Comparison of ENCODE assay signal across 15 cellular contexts in genomic region chr5:64331597-64332277, GRCh38.
DNase-seq lines count a peak whose midpoint lies in the region; ATAC-seq, FAIRE-seq and TF ChIP-seq lines count a peak whose summit lies in the region.
"Had no signal": no experiment of that assay in that cellular context is flagged by ENCODE, and none has a peak within 500 bp of the region (broad histone marks: within the 10 kb centered on the region; RNA-seq: fewer than 3 reads in every experiment).

No MANE protein-coding gene starts in this region.

- H3K4me3 Mint-ChIP-seq in activated T-helper 17 cell treated with anti-CD3 and anti-CD28 coated beads, Interleukin-2, amount 50 U/mL, for 72 hours: no peak overlapping the region
- H3K4me3 Mint-ChIP-seq: activated naive CD8-positive, alpha-beta T cell treated with anti-CD3 and anti-CD28 coated beads, Interleukin-2, amount 10 ng/mL, durations not matched to agents 7 days and 5 days; activated T-cell treated with anti-CD3 and anti-CD28 coated beads, Interleukin-2, amount 50 U/mL, for 4 hours had no signal

- peaks cover 0 to 9% of the 10 kb centered on the region in 2 donors for H3K4me1 ChIP-seq in kidney (ENCODE audit: control insufficient read depth in 1 of 2, insufficient read depth in 1 of 2, low read depth in 1 of 2, low read length in 2 of 2)
- H3K4me1 ChIP-seq in gastrocnemius medialis: peaks cover 16 to 18% of the 10 kb centered on the region in 2 donors
- H3K4me1 ChIP-seq: Caco-2 had no signal

- ATAC-seq in activated T-helper 17 cell treated with anti-CD3 and anti-CD28 coated beads, Interleukin-2, amount 50 U/mL, for 72 hours (replicated peaks): peak; percentile 9
- peak; percentile 95 to 98 for ATAC-seq in gastrocnemius medialis
- no peak for ATAC-seq in HG02642 (IDR thresholded peaks at IDR 0.05; ENCODE audit: poor library complexity, unreplicated experiment)
- ATAC-seq: Panc1 had no signal

- in situ Hi-C loops in gastrocnemius medialis (cut with MboI; ENCODE audit: low sequenced_read_pairs in 4 of 4): no loop called here

- intact Hi-C loops in kidney (cut with DNase I) (no loop called here), gastrocnemius medialis (cut with DNase I; ENCODE audit: low total_unique reads) (no loop called here)

- H3K36me3 ChIP-seq in kidney (ENCODE audit: control insufficient read depth in 1 of 2, insufficient read depth in 2 of 2, low read length in 2 of 2) (peaks cover 0 to 5% of the 10 kb centered on the region in 2 donors), gastrocnemius medialis (no peaks in the 10 kb centered on the region)

- FAIRE-seq in kidney (lab: Jason Lieb, UNC) (no peak), H54 (lab: Jason Lieb, UNC) (no peak)
- FAIRE-seq: GM12891 had no signal

- no peak for TF ChIP-seq CTCF in kidney (IDR thresholded peaks at IDR 0.05; ENCODE audit: borderline replicate concordance, extremely low read depth, insufficient read depth)
- no peak for TF ChIP-seq CTCF in gastrocnemius medialis (IDR thresholded peaks at IDR 0.05 in 4 of 5, conservative IDR thresholded peaks at IDR 0.05 in 1 of 5)

- no peaks in the 10 kb centered on the region for H3K36me3 Mint-ChIP-seq in activated T-helper 17 cell treated with anti-CD3 and anti-CD28 coated beads, Interleukin-2, amount 50 U/mL, for 72 hours (ENCODE audit: low read depth)
- H3K36me3 Mint-ChIP-seq: activated naive CD8-positive, alpha-beta T cell treated with anti-CD3 and anti-CD28 coated beads, Interleukin-2, amount 10 ng/mL, durations not matched to agents 7 days and 5 days had no signal

- H3K9me3 ChIP-seq in kidney (ENCODE audit: control insufficient read depth in 1 of 2, low read length in 2 of 2): peaks cover 2% of the 10 kb centered on the region in 2 donors
- no peaks in the 10 kb centered on the region for H3K9me3 ChIP-seq in gastrocnemius medialis
- H3K9me3 ChIP-seq: Caco-2 had no signal

- no peak overlapping the region for H3K9ac ChIP-seq in kidney (ENCODE audit: low read length in 2 of 2)

- no peak overlapping the region for H3K27ac Mint-ChIP-seq in activated T-helper 17 cell treated with anti-CD3 and anti-CD28 coated beads, Interleukin-2, amount 50 U/mL, for 72 hours
- H3K27ac Mint-ChIP-seq: activated naive CD8-positive, alpha-beta T cell treated with anti-CD3 and anti-CD28 coated beads, Interleukin-2, amount 10 ng/mL, durations not matched to agents 7 days and 5 days had no signal

- H3K27me3 Mint-ChIP-seq in activated T-helper 17 cell treated with anti-CD3 and anti-CD28 coated beads, Interleukin-2, amount 50 U/mL, for 72 hours: no peaks in the 10 kb centered on the region
- H3K27me3 Mint-ChIP-seq: activated naive CD8-positive, alpha-beta T cell treated with anti-CD3 and anti-CD28 coated beads, Interleukin-2, amount 10 ng/mL, durations not matched to agents 7 days and 5 days had no signal

- H3K4me3 ChIP-seq in kidney (ENCODE audit: low read length in 2 of 2): no peak overlapping the region
- no peak overlapping the region for H3K4me3 ChIP-seq in gastrocnemius medialis

- no peak for TF ChIP-seq POLR2A in gastrocnemius medialis (IDR thresholded peaks at IDR 0.05)
- TF ChIP-seq POLR2A in H54 (IDR thresholded peaks at IDR 0.05; ENCODE audit: low read depth, low read length): no peak

- H3K9me3 Mint-ChIP-seq in activated T-helper 17 cell treated with anti-CD3 and anti-CD28 coated beads, Interleukin-2, amount 50 U/mL, for 72 hours: peaks cover 8% of the 10 kb centered on the region

- no peaks in the 10 kb centered on the region for H3K27me3 ChIP-seq in gastrocnemius medialis

- DNase-seq in NCI-H1105 treated with DMSO at 0.1 percent for 48 hours (lab: John Stamatoyannopoulos, UW) (peak; percentile 49), kidney (peak; percentile 39), gastrocnemius medialis (peak; percentile 77 to 88), H54 (ENCODE audit: insufficient read length, low spot score) (no peak), GOT3 (lab: John Stamatoyannopoulos, UW) (no peak), NCI-H526 (lab: John Stamatoyannopoulos, UW) (no peak)
- DNase-seq: activated naive CD8-positive, alpha-beta T cell treated with anti-CD3 and anti-CD28 coated beads, Interleukin-2, amount 10 ng/mL, durations not matched to agents 7 days and 5 days; activated T-cell treated with anti-CD3 and anti-CD28 coated beads, Interleukin-2, amount 50 U/mL, for 4 hours; Caco-2; effector CD8-positive, alpha-beta T cell; Kasumi-1 had no signal

- H3K4me1 Mint-ChIP-seq in activated T-helper 17 cell treated with anti-CD3 and anti-CD28 coated beads, Interleukin-2, amount 50 U/mL, for 72 hours: no peaks in the 10 kb centered on the region
- H3K4me1 Mint-ChIP-seq: activated naive CD8-positive, alpha-beta T cell treated with anti-CD3 and anti-CD28 coated beads, Interleukin-2, amount 10 ng/mL, durations not matched to agents 7 days and 5 days had no signal

- H3K27ac ChIP-seq in kidney (ENCODE audit: low read depth in 2 of 2, low read length in 2 of 2) (no peak overlapping the region), gastrocnemius medialis (peak overlapping the region in 1 of 4 donors; percentile 68)

Comparison
In these comparisons a context has a peak if more than half of its experiments do, and no peak if none do; other contexts are left out.
1. DNase-seq: peak in NCI-H1105 treated with DMSO at 0.1 percent for 48 hours (single experiment), kidney (single experiment) and gastrocnemius medialis (2 of 2); none in H54 (single experiment), GOT3 (single experiment) and NCI-H526 (0 of 2).